19 cellular contexts compared by ENCODE assay signal in genomic region chr10:59279991-59280390, GRCh38.
"Had no signal": no experiment of that assay in that cellular context is flagged by ENCODE, and none has a peak within 500 bp of the region (broad histone marks: within the 10 kb centered on the region; RNA-seq: fewer than 3 reads in every experiment).

No MANE protein-coding gene starts in this region.

- H3K27me3 ChIP-seq: MG63 had no signal

- H3K27me3 Mint-ChIP-seq: activated CD8-positive, alpha-beta T cell treated with anti-CD3 and anti-CD28 coated beads for 36 hours had no signal

- H3K27ac ChIP-seq: KMS-11 had no signal

- H3K9ac ChIP-seq: KMS-11 had no signal

- H3K4me3 Mint-ChIP-seq: activated CD8-positive, alpha-beta T cell treated with anti-CD3 and anti-CD28 coated beads for 36 hours; T-helper 1 cell treated with Interleukin-12 subunit alpha and Interleukin-12 subunit beta and Interleukin-4 antibody, amounts not matched to agents 30 μg/mL and 1 μg/mL, for 36 hours had no signal

- DNase-seq: activated CD4-positive, alpha-beta T cell treated with anti-CD3 and anti-CD28 coated beads for 4 hours; activated CD8-positive, alpha-beta memory T cell treated with anti-CD3 and anti-CD28 coated beads, Interleukin-2, amount 50 U/mL, for 48 hours; activated CD8-positive, alpha-beta T cell treated with anti-CD3 and anti-CD28 coated beads for 36 hours; activated effector memory CD4-positive, alpha-beta T cell treated with Interleukin-2 at 50 U/mL for 16 hours; activated naive CD4-positive, alpha-beta T cell treated with Interleukin-2 at 50 U/mL for 16 hours; activated T-cell treated with anti-CD3 and anti-CD28 coated beads, Interleukin-2, amount 50 U/mL, for 1 hour; anterior cingulate cortex; MG63; MV-4-11; NCI-H1092 treated with DMSO at 0.1 percent for 48 hours; NCI-H1436; NCI-H1694 treated with DMSO at 0.1 percent for 48 hours; NCI-H2029 treated with DMSO at 0.1 percent for 48 hours; NCI-H524; PC-3; SHP77 treated with DMSO at 0.1 percent for 48 hours had no signal

- H3K36me3 Mint-ChIP-seq: activated naive CD4-positive, alpha-beta T cell treated with anti-CD3 and anti-CD28 coated beads, Interleukin-2, amount 50 U/mL, for 72 hours had no signal

- H3K27ac Mint-ChIP-seq: activated CD8-positive, alpha-beta T cell treated with anti-CD3 and anti-CD28 coated beads for 36 hours; activated naive CD4-positive, alpha-beta T cell treated with anti-CD3 and anti-CD28 coated beads, Interleukin-2, amount 50 U/mL, for 72 hours; T-helper 1 cell treated with Interleukin-12 subunit alpha and Interleukin-12 subunit beta and Interleukin-4 antibody, amounts not matched to agents 30 μg/mL and 1 μg/mL, for 36 hours had no signal

- H3K4me3 ChIP-seq: MG63 had no signal

- H3K4me2 ChIP-seq: KMS-11 had no signal

- H3K9me3 ChIP-seq: MG63 had no signal

- H3K9me3 Mint-ChIP-seq: activated CD8-positive, alpha-beta T cell treated with anti-CD3 and anti-CD28 coated beads for 36 hours; activated naive CD4-positive, alpha-beta T cell treated with anti-CD3 and anti-CD28 coated beads, Interleukin-2, amount 50 U/mL, for 72 hours; T-helper 1 cell treated with Interleukin-12 subunit alpha and Interleukin-12 subunit beta and Interleukin-4 antibody, amounts not matched to agents 30 μg/mL and 1 μg/mL, for 36 hours had no signal

- H3K36me3 ChIP-seq: MG63 had no signal
